Comparison of ENCODE assay signal across 18 cellular contexts in genomic region chr5:111299831-111300432, GRCh38.
DNase-seq lines count a peak whose midpoint lies in the region; ATAC-seq and TF ChIP-seq lines count a peak whose summit lies in the region.
"Had no signal": no experiment of that assay in that cellular context is flagged by ENCODE, and none has a peak within 500 bp of the region (broad histone marks: within the 10 kb centered on the region; RNA-seq: fewer than 3 reads in every experiment).

No MANE protein-coding gene starts in this region.

- H3K4me3 Mint-ChIP-seq in activated CD8-positive, alpha-beta memory T cell treated with anti-CD3 and anti-CD28 coated beads, Interleukin-2, amount 10 ng/mL, durations not matched to agents 7 days and 5 days = peak overlapping the region; percentile 12
- H3K4me3 Mint-ChIP-seq in nephron = no peak overlapping the region

- H3K9me3 ChIP-seq in IMR-90 (ENCODE audit: control insufficient read depth, insufficient read depth, low read length) (no peaks in the 10 kb centered on the region), tibial artery (no peaks in the 10 kb centered on the region)
- H3K9me3 ChIP-seq: Caco-2, gastroesophageal sphincter, vagina had no signal

- peak overlapping the region; percentile 55; the same call in 1 of the 2 replicates for H3K4me2 ChIP-seq in IMR-90 (ENCODE audit: low read depth, low read length)

- no CpG with 5 or more reads among the region's 3 CpGs for WGBS in IMR-90 (ENCODE audit: extremely low coverage in 2 of 2, insufficient read length in 1 of 2), 2 experiments

- H3K4ac ChIP-seq in IMR-90 (ENCODE audit: low read depth, low read length) = no peak overlapping the region

- H3K23ac ChIP-seq in IMR-90 (ENCODE audit: low read depth, low read length) = no peak overlapping the region

- no peak overlapping the region for H3K18ac ChIP-seq in IMR-90 (ENCODE audit: low read depth, low read length)

- POLR2A ChIA-PET in IMR-90 (lab: Charles Lee; ENCODE audit: unreplicated experiment) = interaction anchor here (0.6 kb wide), 1 partner anchor 575 kb away, joined by 3 read pairs; no protein-coding TSS in a partner anchor

- H2BK15ac ChIP-seq in IMR-90 (ENCODE audit: low read depth, low read length) = no peak overlapping the region

- no peak for TF ChIP-seq RAD21 in IMR-90 (IDR thresholded peaks at IDR 0.05; ENCODE audit: low read length)

- H3K27ac Mint-ChIP-seq in activated CD8-positive, alpha-beta memory T cell treated with anti-CD3 and anti-CD28 coated beads, Interleukin-2, amount 10 ng/mL, durations not matched to agents 7 days and 5 days = no peak overlapping the region
- peak overlapping the region; percentile 23 to 68 (median 42) for H3K27ac Mint-ChIP-seq in nephron

- in situ Hi-C loops in IMR-90 (cut with MboI; ENCODE audit: low sequenced_read_pairs) = no loop called here

- peaks cover 39% of the 10 kb centered on the region for H3K36me3 Mint-ChIP-seq in activated CD8-positive, alpha-beta memory T cell treated with anti-CD3 and anti-CD28 coated beads, Interleukin-2, amount 10 ng/mL, durations not matched to agents 7 days and 5 days
- H3K36me3 Mint-ChIP-seq in nephron (ENCODE audit: low read depth) = no peaks in the 10 kb centered on the region

- H3K4me3 ChIP-seq in IMR-90 (ENCODE audit: insufficient read depth, low read depth, low read length) = no peak overlapping the region
- no peak overlapping the region for H3K4me3 ChIP-seq in tibial artery
- H3K4me3 ChIP-seq: gastroesophageal sphincter, SK-N-MC, vagina had no signal

- no peak overlapping the region for H2BK120ac ChIP-seq in IMR-90 (ENCODE audit: low read depth, low read length)

- no peak overlapping the region for H3K56ac ChIP-seq in IMR-90 (ENCODE audit: extremely low read depth, insufficient read depth, low read length)

- no peak overlapping the region for H4K5ac ChIP-seq in IMR-90 (ENCODE audit: low read depth, low read length)

- H2BK5ac ChIP-seq in IMR-90 (ENCODE audit: low read depth, low read length, poor library complexity, severe bottlenecking) = no peak overlapping the region

- no peaks in the 10 kb centered on the region for H3K36me3 ChIP-seq in IMR-90 (ENCODE audit: control insufficient read depth, insufficient read depth, low read length)
- no peaks in the 10 kb centered on the region for H3K36me3 ChIP-seq in tibial artery
- H3K36me3 ChIP-seq: gastroesophageal sphincter, vagina, WERI-Rb-1 had no signal

- no peaks in the 10 kb centered on the region for H3K27me3 Mint-ChIP-seq in activated CD8-positive, alpha-beta memory T cell treated with anti-CD3 and anti-CD28 coated beads, Interleukin-2, amount 10 ng/mL, durations not matched to agents 7 days and 5 days
- no peaks in the 10 kb centered on the region for H3K27me3 Mint-ChIP-seq in nephron (ENCODE audit: low read depth)

- no peak for DNase-seq in activated CD8-positive, alpha-beta memory T cell treated with anti-CD3 and anti-CD28 coated beads, Interleukin-2, amount 10 ng/mL, durations not matched to agents 7 days and 5 days
- no peak for DNase-seq in activated CD8-positive, alpha-beta memory T cell treated with anti-CD3 and anti-CD28 coated beads, Interleukin-2, amount 50 U/mL, for 4 hours
- DNase-seq in IMR-90 (no peak), tibial artery (no peak), NCI-H1436 treated with DMSO at 0.1 percent for 48 hours (lab: John Stamatoyannopoulos, UW) (no peak)
- DNase-seq: Caco-2; effector CD8-positive, alpha-beta T cell; NCI-H1436; NCI-H524; WERI-Rb-1 had no signal

- no peak overlapping the region for H4K8ac ChIP-seq in IMR-90 (ENCODE audit: low read depth in 2 of 2, low read length in 2 of 2)

- peaks cover 13% of the 10 kb centered on the region for H3K4me1 Mint-ChIP-seq in activated CD8-positive, alpha-beta memory T cell treated with anti-CD3 and anti-CD28 coated beads, Interleukin-2, amount 10 ng/mL, durations not matched to agents 7 days and 5 days
- H3K4me1 Mint-ChIP-seq in nephron = no peaks in the 10 kb centered on the region

- CTCF ChIA-PET in activated CD8-positive, alpha-beta memory T cell treated with anti-CD3 and anti-CD28 coated beads, Interleukin-2, amount 10 ng/mL, durations not matched to agents 7 days and 5 days (lab: Charles Lee) = interaction anchor here (0.7 to 1.5 kb wide), 2 partner anchors 14 to 22 kb away, joined by 3 to 5 read pairs; no protein-coding TSS in a partner anchor
- CTCF ChIA-PET in IMR-90 (lab: Yijun Ruan, JAX) = interaction anchor here (0.8 kb wide), 1 partner anchor 102 kb away, joined by 3 read pairs; no protein-coding TSS in a partner anchor

- no peak overlapping the region for H2AK5ac ChIP-seq in IMR-90 (ENCODE audit: low read depth, low read length)

- no peak overlapping the region for H2AK9ac ChIP-seq in IMR-90 (replicated peaks; ENCODE audit: low read depth, low read length, poor library complexity)

- no peak overlapping the region for H3K27ac ChIP-seq in IMR-90 (ENCODE audit: insufficient read depth, low read length)
- no peak overlapping the region for H3K27ac ChIP-seq in tibial artery
- H3K27ac ChIP-seq: gastroesophageal sphincter, SK-N-MC, vagina, WERI-Rb-1 had no signal

- TF ChIP-seq CTCF in IMR-90 (conservative IDR thresholded peaks at IDR 0.05; ENCODE audit: low read depth, low read length) (no peak), nephron (IDR thresholded peaks at IDR 0.05; ENCODE audit: unreplicated experiment in 3 of 3) (no peak), tibial artery (IDR thresholded peaks at IDR 0.05) (no peak)

- no peaks in the 10 kb centered on the region for H3K4me1 ChIP-seq in IMR-90 (ENCODE audit: control insufficient read depth, insufficient read depth, low read length)
- H3K4me1 ChIP-seq in tibial artery = no peaks in the 10 kb centered on the region
- H3K4me1 ChIP-seq: Caco-2, gastroesophageal sphincter, vagina had no signal

- no peak overlapping the region for H2BK20ac ChIP-seq in IMR-90 (ENCODE audit: low read depth, low read length)

- ATAC-seq in activated CD8-positive, alpha-beta memory T cell treated with anti-CD3 and anti-CD28 coated beads, Interleukin-2, amount 10 ng/mL, durations not matched to agents 7 days and 5 days = peak; percentile 20
- peak; percentile 72 for ATAC-seq in GM18870 (IDR thresholded peaks at IDR 0.05; ENCODE audit: unreplicated experiment)
- ATAC-seq in IMR-90 (ENCODE audit: low read depth) = no peak; the same call in 1 of the 2 replicates
- no peak for ATAC-seq in GM21526 (IDR thresholded peaks at IDR 0.05; ENCODE audit: low FRiP score, unreplicated experiment)
- ATAC-seq: gastroesophageal sphincter, left lobe of liver, sciatic nerve had no signal

- peaks cover 6% of the 10 kb centered on the region for H3K9me3 Mint-ChIP-seq in activated CD8-positive, alpha-beta memory T cell treated with anti-CD3 and anti-CD28 coated beads, Interleukin-2, amount 10 ng/mL, durations not matched to agents 7 days and 5 days (ENCODE audit: low read depth)
- peaks cover 13% of the 10 kb centered on the region for H3K9me3 Mint-ChIP-seq in nephron

- intact Hi-C loops in IMR-90 (cut with micrococcal nuclease) (no loop called here), tibial artery (cut with DNase I; ENCODE audit: low total_unique reads) (no loop called here)

- no peak overlapping the region for H4K91ac ChIP-seq in IMR-90 (ENCODE audit: insufficient read depth, low read depth, low read length)

- H3K79me1 ChIP-seq in IMR-90 (ENCODE audit: low read depth in 1 of 2, low read length in 2 of 2) = no peaks in the 10 kb centered on the region

- H3K27me3 ChIP-seq in IMR-90 (ENCODE audit: control insufficient read depth, insufficient read depth, low read length) (no peaks in the 10 kb centered on the region), tibial artery (no peaks in the 10 kb centered on the region)
- H3K27me3 ChIP-seq: gastroesophageal sphincter, vagina had no signal

- H3K9ac ChIP-seq in IMR-90 (ENCODE audit: low read depth, low read length) = no peak overlapping the region

- dilution Hi-C loops in IMR-90 (cut with HindIII; ENCODE audit: low sequenced_read_pairs, unreplicated experiment) = no loop called here

- TF ChIP-seq POLR2A in IMR-90 (IDR thresholded peaks at IDR 0.05; ENCODE audit: low read depth, low read length) = no peak

- no peaks in the 10 kb centered on the region for H3K9me1 ChIP-seq in IMR-90 (ENCODE audit: insufficient read depth, low read length)

- no TSS peak for BruUV-seq in IMR-90 (replicated peaks; lab: Mats Ljungman, UMichigan)

- no peak overlapping the region for H2AFZ ChIP-seq in IMR-90 (replicated peaks; ENCODE audit: low read length, poor library complexity)

- no peak overlapping the region for H3K14ac ChIP-seq in IMR-90 (replicated peaks; ENCODE audit: low read depth, low read length)

- no peaks in the 10 kb centered on the region for H4K20me1 ChIP-seq in IMR-90 (ENCODE audit: insufficient read depth, low read length)

TF ChIP-seq in IMR-90, 13 proteins besides CTCF, POLR2A, EP300 and RAD21 (continues in another document):
- no peak for TF ChIP-seq MAZ (IDR thresholded peaks at IDR 0.05; ENCODE audit: borderline replicate concordance, low read depth, low read length)
- TF ChIP-seq NFE2L2 (IDR thresholded peaks at IDR 0.05; ENCODE audit: low read depth, low read length) = no peak
- TF ChIP-seq MXI1 (IDR thresholded peaks at IDR 0.05; ENCODE audit: borderline replicate concordance, low read depth, low read length) = no peak
- no peak for TF ChIP-seq RCOR1 (IDR thresholded peaks at IDR 0.05; ENCODE audit: insufficient replicate concordance, low read length)
- no peak for TF ChIP-seq CHD1 (IDR thresholded peaks at IDR 0.05; ENCODE audit: low read depth, low read length)
- no peak for TF ChIP-seq USF2 (IDR thresholded peaks at IDR 0.05; ENCODE audit: low read depth, low read length)
- no peak for TF ChIP-seq MAFK (IDR thresholded peaks at IDR 0.05; ENCODE audit: low read depth, low read length)
- TF ChIP-seq RFX5 (IDR thresholded peaks at IDR 0.05; ENCODE audit: low read depth, low read length) = no peak
- TF ChIP-seq FOS (IDR thresholded peaks at IDR 0.05; ENCODE audit: low read depth, low read length) = no peak
- no peak for TF ChIP-seq ELK1 (IDR thresholded peaks at IDR 0.05; ENCODE audit: borderline replicate concordance, low read depth, low read length)

Comparison
In these comparisons a context has a peak if more than half of its experiments do, and no peak if none do; other contexts are left out.
1. ATAC-seq: peak in activated CD8-positive, alpha-beta memory T cell treated with anti-CD3 and anti-CD28 coated beads, Interleukin-2, amount 10 ng/mL, durations not matched to agents 7 days and 5 days (single experiment) and GM18870 (single experiment); none in IMR-90 (single experiment) and GM21526 (single experiment).